Comparison of ENCODE assay signal across 21 cellular contexts in the genomic region with DNA sequence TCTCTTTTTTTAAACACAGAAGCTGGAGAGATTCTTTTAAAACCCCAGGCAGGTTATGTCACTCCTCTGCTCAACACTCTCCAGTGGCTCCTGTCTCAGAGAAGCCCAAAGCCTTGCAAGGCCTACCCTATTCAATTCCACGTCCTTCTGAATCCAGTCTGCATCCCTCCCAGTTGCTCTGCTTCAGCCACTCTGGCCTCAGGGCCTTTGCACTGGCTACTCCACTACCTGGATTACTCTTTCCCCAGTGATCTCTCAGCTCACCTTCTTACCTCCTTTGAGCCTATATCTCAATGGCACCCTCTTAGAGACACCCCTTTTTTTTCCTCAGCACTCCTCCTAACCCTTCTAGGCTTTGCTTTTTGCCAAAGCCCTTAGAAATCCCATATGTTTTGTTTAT.
DNase-seq lines count a peak whose midpoint lies in the region; ATAC-seq, FAIRE-seq and TF ChIP-seq lines count a peak whose summit lies in the region.
"Had no signal": no experiment of that assay in that cellular context is flagged by ENCODE, and none has a peak within 500 bp of the region (broad histone marks: within the 10 kb centered on the region; RNA-seq: fewer than 3 reads in every experiment).

No MANE protein-coding gene starts in this region.

- H3K4me3 ChIP-seq in osteoblast (ENCODE audit: insufficient read depth, low read length) (no peak overlapping the region), thyroid gland (replicated peaks in 1 of 3) (no peak overlapping the region)
- H3K4me3 ChIP-seq: colonic mucosa, smooth muscle cell, testis, vagina had no signal

- H3K27me3 ChIP-seq in osteoblast (ENCODE audit: insufficient read depth, low read length): no peaks in the 10 kb centered on the region
- H3K27me3 ChIP-seq in H9 (ENCODE audit: insufficient read depth, low read length): no peaks in the 10 kb centered on the region
- H3K27me3 ChIP-seq in thyroid gland: no peaks in the 10 kb centered on the region
- H3K27me3 ChIP-seq: colonic mucosa, testis, vagina had no signal

- no peaks in the 10 kb centered on the region for H3K79me1 ChIP-seq in H9 (ENCODE audit: insufficient read depth, low read depth, low read length, poor library complexity, severe bottlenecking)

- H3K36me3 Mint-ChIP-seq in activated T-cell treated with anti-CD3 and anti-CD28 coated beads, Interleukin-2, amount 50 U/mL, for 72 hours (ENCODE audit: insufficient read depth in 2 of 2): peaks cover 17 to 26% of the 10 kb centered on the region in 2 donors
- H3K36me3 Mint-ChIP-seq in activated CD8-positive, alpha-beta T cell treated with anti-CD3 and anti-CD28 coated beads, Interleukin-2, amount 10 ng/mL, durations not matched to agents 7 days and 5 days (ENCODE audit: low read depth): no peaks in the 10 kb centered on the region
- H3K36me3 Mint-ChIP-seq in H9 (ENCODE audit: insufficient read depth in 1 of 3, low read depth in 3 of 3): no peaks in the 10 kb centered on the region
- H3K36me3 Mint-ChIP-seq: CD14-positive monocyte had no signal

- WGBS in H9 (ENCODE audit: extremely low coverage, insufficient read length, low lambda C conversion rate): no CpG with 5 or more reads among the region's 1 CpG
- WGBS in thyroid gland, 2 donors: 91 to 97% methylated on average over 1 of the region's 1 CpG

- ATAC-seq in activated T-cell treated with anti-CD3 and anti-CD28 coated beads, Interleukin-2, amount 50 U/mL, for 72 hours (replicated peaks in 1 of 2): peak in 1 of 2 donors; percentile 1
- ATAC-seq in activated CD8-positive, alpha-beta T cell treated with anti-CD3 and anti-CD28 coated beads, Interleukin-2, amount 10 ng/mL, durations not matched to agents 7 days and 5 days: no peak
- no peak for ATAC-seq in GM21528 (IDR thresholded peaks at IDR 0.05; ENCODE audit: low FRiP score, unreplicated experiment)
- ATAC-seq: left lobe of liver had no signal

- H3K9ac ChIP-seq in H9 (ENCODE audit: extremely low read depth, insufficient read length, low read length): no peak overlapping the region

- peaks cover 70% of the 10 kb centered on the region for H3K4me1 Mint-ChIP-seq in activated T-cell treated with anti-CD3 and anti-CD28 coated beads, Interleukin-2, amount 50 U/mL, for 72 hours (ENCODE audit: low read depth)
- peaks cover 33% of the 10 kb centered on the region for H3K4me1 Mint-ChIP-seq in activated CD8-positive, alpha-beta T cell treated with anti-CD3 and anti-CD28 coated beads, Interleukin-2, amount 10 ng/mL, durations not matched to agents 7 days and 5 days (ENCODE audit: low read depth)
- H3K4me1 Mint-ChIP-seq in H9: no peaks in the 10 kb centered on the region

- H3K4ac ChIP-seq in H9 (ENCODE audit: low read depth, low read length): no peak overlapping the region

- no peaks in the 10 kb centered on the region for H4K20me1 ChIP-seq in osteoblast (ENCODE audit: insufficient read depth, low read length)
- H4K20me1 ChIP-seq in H9 (ENCODE audit: control insufficient read depth, insufficient read depth, insufficient read length): no peaks in the 10 kb centered on the region

- no peak overlapping the region for H4K91ac ChIP-seq in H9 (ENCODE audit: insufficient read length, low read depth, low read length)

- POLR2A ChIA-PET in activated CD8-positive, alpha-beta T cell treated with anti-CD3 and anti-CD28 coated beads, Interleukin-2, amount 10 ng/mL, durations not matched to agents 7 days and 5 days (lab: Charles Lee): no interaction called here

- TF ChIP-seq CTCF in osteoblast (IDR thresholded peaks at IDR 0.05; ENCODE audit: extremely low read depth, low read depth, low read length): no peak
- TF ChIP-seq CTCF in H9 (conservative IDR thresholded peaks at IDR 0.05): no peak
- TF ChIP-seq CTCF in thyroid gland (IDR thresholded peaks at IDR 0.05): no peak

- TF ChIP-seq POLR2A in thyroid gland (IDR thresholded peaks at IDR 0.05): no peak

- H2AFZ ChIP-seq in osteoblast (ENCODE audit: low read length) (no peak overlapping the region), H9 (ENCODE audit: low read length) (no peak overlapping the region)

- FAIRE-seq in GM19239 (lab: Jason Lieb, UNC): peak; percentile 40
- FAIRE-seq: D721Med had no signal

- no peak overlapping the region for H4K5ac ChIP-seq in H9 (ENCODE audit: insufficient read length, low read depth, low read length)

- no peak overlapping the region for H3T11ph ChIP-seq in H9 (ENCODE audit: low read length)

- H3K36me3 ChIP-seq in osteoblast (ENCODE audit: insufficient read depth, low read length) (no peaks in the 10 kb centered on the region), thyroid gland (no peaks in the 10 kb centered on the region)
- H3K36me3 ChIP-seq: colonic mucosa, vagina, WERI-Rb-1 had no signal

- H3K4me1 ChIP-seq in osteoblast (ENCODE audit: insufficient read depth, low read length) (peaks cover 9% of the 10 kb centered on the region), H9 (ENCODE audit: insufficient read depth, low read length) (no peaks in the 10 kb centered on the region), thyroid gland (no peaks in the 10 kb centered on the region)
- H3K4me1 ChIP-seq: colonic mucosa, testis, vagina had no signal

- peak overlapping the region; percentile 88 for H3K27ac Mint-ChIP-seq in activated T-cell treated with anti-CD3 and anti-CD28 coated beads, Interleukin-2, amount 50 U/mL, for 72 hours
- peak overlapping the region; percentile 14 for H3K27ac Mint-ChIP-seq in activated CD8-positive, alpha-beta T cell treated with anti-CD3 and anti-CD28 coated beads, Interleukin-2, amount 10 ng/mL, durations not matched to agents 7 days and 5 days
- H3K27ac Mint-ChIP-seq in H9: no peak overlapping the region

- H3K4me2 ChIP-seq in osteoblast (ENCODE audit: insufficient read depth, low read length): peak overlapping the region; percentile 24
- H3K4me2 ChIP-seq in H9 (ENCODE audit: insufficient read depth, insufficient read length, low read length): no peak overlapping the region
- H3K4me2 ChIP-seq: smooth muscle cell had no signal

- H3K56ac ChIP-seq in H9 (ENCODE audit: insufficient read length, low read depth, low read length): no peak overlapping the region

- H3K9me3 ChIP-seq in osteoblast (ENCODE audit: low read depth, low read length) (no peaks in the 10 kb centered on the region), H9 (ENCODE audit: control insufficient read depth, low read depth, low read length) (no peaks in the 10 kb centered on the region), thyroid gland (no peaks in the 10 kb centered on the region)
- H3K9me3 ChIP-seq: colonic mucosa, testis, vagina had no signal

- CTCF ChIA-PET in activated CD8-positive, alpha-beta T cell treated with anti-CD3 and anti-CD28 coated beads, Interleukin-2, amount 10 ng/mL, durations not matched to agents 7 days and 5 days (lab: Charles Lee): no interaction called here

- no peaks in the 10 kb centered on the region for H3K23me2 ChIP-seq in H9 (ENCODE audit: insufficient read length, low read depth, low read length, poor library complexity, severe bottlenecking)

- DNase-seq in activated T-cell treated with anti-CD3 and anti-CD28 coated beads, Interleukin-2, amount 50 U/mL, for 72 hours: no peak
- DNase-seq in activated T-cell treated with anti-CD3 and anti-CD28 coated beads, Interleukin-2, amount 50 U/mL, for 48 hours: no peak
- DNase-seq in GM19239 (ENCODE audit: insufficient read length, low spot score) (no peak), osteoblast (ENCODE audit: insufficient read length, low spot score, missing footprints) (no peak), H9 (no peak), thyroid gland (no peak)
- no peak for DNase-seq in activated CD8-positive, alpha-beta T cell treated with anti-CD3 and anti-CD28 coated beads, Interleukin-2, amount 10 ng/mL, durations not matched to agents 7 days and 5 days
- DNase-seq: colonic mucosa; effector memory CD4-positive, alpha-beta T cell; NCI-H1048; NCI-H187; NCI-H526 treated with DMSO at 0.1 percent for 48 hours; testis; WERI-Rb-1 had no signal

- intact Hi-C loops in thyroid gland (cut with DNase I): no loop called here

- H2BK120ac ChIP-seq in H9 (ENCODE audit: low read depth, low read length, poor library complexity, severe bottlenecking): no peak overlapping the region

- H3K9me3 Mint-ChIP-seq in activated T-cell treated with anti-CD3 and anti-CD28 coated beads, Interleukin-2, amount 50 U/mL, for 72 hours: peaks cover 5% of the 10 kb centered on the region in 2 donors
- no peaks in the 10 kb centered on the region for H3K9me3 Mint-ChIP-seq in activated CD8-positive, alpha-beta T cell treated with anti-CD3 and anti-CD28 coated beads, Interleukin-2, amount 10 ng/mL, durations not matched to agents 7 days and 5 days (ENCODE audit: insufficient read depth)
- H3K9me3 Mint-ChIP-seq in H9: peaks cover 0 to 6% of the 10 kb centered on the region in 2 experiments; a peak in 3 of 5 replicates

- peak overlapping the region; percentile 81 to 85 for H3K4me3 Mint-ChIP-seq in activated T-cell treated with anti-CD3 and anti-CD28 coated beads, Interleukin-2, amount 50 U/mL, for 72 hours
- no peak overlapping the region for H3K4me3 Mint-ChIP-seq in activated CD8-positive, alpha-beta T cell treated with anti-CD3 and anti-CD28 coated beads, Interleukin-2, amount 10 ng/mL, durations not matched to agents 7 days and 5 days
- no peak overlapping the region for H3K4me3 Mint-ChIP-seq in H9

- no peak overlapping the region for H2BK12ac ChIP-seq in H9 (ENCODE audit: insufficient read length, low read depth, low read length)

- no peak overlapping the region for H3K23ac ChIP-seq in H9 (ENCODE audit: insufficient read length, low read depth, low read length)

- no peak overlapping the region for H4K8ac ChIP-seq in H9 (replicated peaks; ENCODE audit: insufficient read length, low read depth, low read length)

- H3K27me3 Mint-ChIP-seq in activated T-cell treated with anti-CD3 and anti-CD28 coated beads, Interleukin-2, amount 50 U/mL, for 72 hours (ENCODE audit: low read depth): no peaks in the 10 kb centered on the region
- no peaks in the 10 kb centered on the region for H3K27me3 Mint-ChIP-seq in activated CD8-positive, alpha-beta T cell treated with anti-CD3 and anti-CD28 coated beads, Interleukin-2, amount 10 ng/mL, durations not matched to agents 7 days and 5 days (ENCODE audit: low read depth)
- H3K27me3 Mint-ChIP-seq in H9 (ENCODE audit: low read depth): no peaks in the 10 kb centered on the region; the same call in 1 of the 2 replicates

- no peak overlapping the region for H2BK5ac ChIP-seq in H9 (ENCODE audit: insufficient read length, low read length)

- H3K27ac ChIP-seq in osteoblast (ENCODE audit: low read depth, low read length) (no peak overlapping the region), H9 (ENCODE audit: insufficient read length, low read depth, low read length) (no peak overlapping the region), thyroid gland (no peak overlapping the region)
- H3K27ac ChIP-seq: colonic mucosa, HL-60, testis, vagina, WERI-Rb-1 had no signal

- H2BK20ac ChIP-seq in H9 (ENCODE audit: low read depth, low read length, poor library complexity, severe bottlenecking): no peak overlapping the region

- no peak overlapping the region for H3K14ac ChIP-seq in H9 (ENCODE audit: insufficient read depth, low read length)

- H2AK5ac ChIP-seq in H9 (ENCODE audit: insufficient read length, low read length): no peak overlapping the region

- H3K79me2 ChIP-seq in osteoblast (ENCODE audit: insufficient read depth, low read length) (no peaks in the 10 kb centered on the region), H9 (ENCODE audit: insufficient read depth, low read length) (no peaks in the 10 kb centered on the region)

- no peak overlapping the region for H3K18ac ChIP-seq in H9 (ENCODE audit: insufficient read length, low read depth, low read length)

- H2BK15ac ChIP-seq in H9 (ENCODE audit: low read depth, low read length): no peak overlapping the region

Comparison
In these comparisons a context has a peak if more than half of its experiments do, and no peak if none do; other contexts are left out.
1. H3K27ac Mint-ChIP-seq: peak in activated T-cell treated with anti-CD3 and anti-CD28 coated beads, Interleukin-2, amount 50 U/mL, for 72 hours (single experiment) and activated CD8-positive, alpha-beta T cell treated with anti-CD3 and anti-CD28 coated beads, Interleukin-2, amount 10 ng/mL, durations not matched to agents 7 days and 5 days (single experiment); none in H9 (0 of 3).
2. H3K4me3 Mint-ChIP-seq: peak in activated T-cell treated with anti-CD3 and anti-CD28 coated beads, Interleukin-2, amount 50 U/mL, for 72 hours (2 of 2); none in activated CD8-positive, alpha-beta T cell treated with anti-CD3 and anti-CD28 coated beads, Interleukin-2, amount 10 ng/mL, durations not matched to agents 7 days and 5 days (single experiment) and H9 (0 of 2).